25 cellular contexts compared by ENCODE assay signal in genomic region chr2:233303252-233303651, GRCh38. TPM values are rescaled to one million over a fixed set of nuclear protein-coding genes. Genes with fewer than 3 reads are reported as not detected.
DNase-seq lines count a peak whose midpoint lies in the region; ATAC-seq, FAIRE-seq and TF ChIP-seq lines count a peak whose summit lies in the region.
"Had no signal": no experiment of that assay in that cellular context is flagged by ENCODE, and none has a peak within 500 bp of the region (broad histone marks: within the 10 kb centered on the region; RNA-seq: fewer than 3 reads in every experiment).

No MANE protein-coding gene starts in this region.

- no peak overlapping the region for H4K91ac ChIP-seq in H9 (ENCODE audit: insufficient read length, low read depth, low read length)
- no peak overlapping the region for H4K91ac ChIP-seq in H1 (replicated peaks; ENCODE audit: insufficient read length, low read length)

- H3K4me1 Mint-ChIP-seq in H9 = peaks cover 8 to 12% of the 10 kb centered on the region in 2 experiments

- H3K27me3 ChIP-seq in H9 (ENCODE audit: insufficient read depth, low read length) = no peaks in the 10 kb centered on the region
- no peaks in the 10 kb centered on the region for H3K27me3 ChIP-seq in NT2/D1 (ENCODE audit: insufficient read depth, insufficient read length)
- H3K27me3 ChIP-seq in H1 (replicated peaks in 1 of 4; ENCODE audit: control insufficient read depth in 3 of 4, extremely low read depth in 1 of 4, insufficient read depth in 3 of 4, low read length in 3 of 4) = no peaks in the 10 kb centered on the region

- H3K4me3 Mint-ChIP-seq in H9 = no peak overlapping the region
- H3K4me3 Mint-ChIP-seq: CD4-positive, CD25-positive, alpha-beta regulatory T cell; HFFc6; T-helper 1 cell treated with Interleukin-12 subunit alpha and Interleukin-12 subunit beta and Interleukin-4 antibody, amounts not matched to agents 30 μg/mL and 1 μg/mL, for 36 hours had no signal

- H3K4ac ChIP-seq in H9 (ENCODE audit: low read depth, low read length) (no peak overlapping the region), H1 (replicated peaks; ENCODE audit: insufficient read length, low read depth, low read length) (no peak overlapping the region)

- H3K9me3 Mint-ChIP-seq in H9 = no peaks in the 10 kb centered on the region
- H3K9me3 Mint-ChIP-seq: CD4-positive, CD25-positive, alpha-beta regulatory T cell; HFFc6; T-helper 1 cell treated with Interleukin-12 subunit alpha and Interleukin-12 subunit beta and Interleukin-4 antibody, amounts not matched to agents 30 μg/mL and 1 μg/mL, for 36 hours had no signal

- H4K5ac ChIP-seq in H9 (ENCODE audit: insufficient read length, low read depth, low read length) (no peak overlapping the region), H1 (ENCODE audit: insufficient read length, low read depth, low read length) (no peak overlapping the region)

- no peak overlapping the region for H3K27ac ChIP-seq in H9 (ENCODE audit: insufficient read length, low read depth, low read length)
- H3K27ac ChIP-seq in H1 (ENCODE audit: low read depth, low read length) = no peak overlapping the region
- no peak overlapping the region for H3K27ac ChIP-seq in RWPE1

- H3K14ac ChIP-seq in H9 (ENCODE audit: insufficient read depth, low read length) = no peak overlapping the region
- no peak overlapping the region for H3K14ac ChIP-seq in H1 (ENCODE audit: insufficient read length)

- H2BK15ac ChIP-seq in H9 (ENCODE audit: low read depth, low read length) = no peak overlapping the region
- H2BK15ac ChIP-seq in H1 (ENCODE audit: low read length) = no peak overlapping the region

- H3K4me3 ChIP-seq in NT2/D1 (ENCODE audit: insufficient read length, low read depth) = no peak overlapping the region
- no peak overlapping the region for H3K4me3 ChIP-seq in H1 (ENCODE audit: extremely low read depth in 1 of 4, insufficient read depth in 2 of 4, low read depth in 3 of 4, low read length in 4 of 4)

- H3K18ac ChIP-seq in H9 (ENCODE audit: insufficient read length, low read depth, low read length) (no peak overlapping the region), H1 (ENCODE audit: extremely low read depth, low read length) (no peak overlapping the region)

- no peak overlapping the region for H3T11ph ChIP-seq in H9 (ENCODE audit: low read length)

- H3K56ac ChIP-seq in H9 (ENCODE audit: insufficient read length, low read depth, low read length) (no peak overlapping the region), H1 (replicated peaks; ENCODE audit: insufficient read length, low read depth, low read length) (no peak overlapping the region)

- H3K9ac ChIP-seq in H9 (ENCODE audit: extremely low read depth, insufficient read length, low read length) (no peak overlapping the region), NT2/D1 (ENCODE audit: insufficient read length, low read depth) (no peak overlapping the region), H1 (replicated peaks in 1 of 4; ENCODE audit: extremely low read depth in 1 of 4, low read depth in 3 of 4, low read length in 3 of 4) (no peak overlapping the region)

- no peaks in the 10 kb centered on the region for H3K36me3 Mint-ChIP-seq in H9 (ENCODE audit: insufficient read depth in 1 of 3, low read depth in 3 of 3)
- H3K36me3 Mint-ChIP-seq: CD4-positive, CD25-positive, alpha-beta regulatory T cell had no signal

- H3K4me2 ChIP-seq in H9 (ENCODE audit: insufficient read depth, insufficient read length, low read length) = no peak overlapping the region
- H3K4me2 ChIP-seq in H1 (ENCODE audit: insufficient read depth in 1 of 2, low read depth in 2 of 2, low read length in 2 of 2) = no peak overlapping the region

- DNase-seq in H9 = peak; percentile 68
- peak; percentile 33 for DNase-seq in NT2/D1 (ENCODE audit: low read depth, low spot score)
- DNase-seq in H1 (ENCODE audit: low read depth in 1 of 2, low spot score in 2 of 2) = peak in 1 of 2 experiments; percentile 17
- DNase-seq in RWPE1 (ENCODE audit: low spot score) = no peak
- DNase-seq in DMS 273 treated with DMSO at 0.1 percent for 48 hours (lab: John Stamatoyannopoulos, UW) = no peak
- no peak for DNase-seq in stimulated activated CD4-positive, alpha-beta T cell treated with anti-CD3 and anti-CD28 coated beads, Interleukin-4, amount 100 ng/mL, for 24 hours
- DNase-seq: CD4-positive, CD25-positive, alpha-beta regulatory T cell; COR-L47; DMS79 treated with DMSO at 0.1 percent for 48 hours; HFFc6; IMR-90; NCI-H1105; NCI-H146; NCI-H2029; NCI-H2227 treated with DMSO at 0.1 percent for 48 hours; NCI-H510A; NCI-H774; Right ventricle myocardium superior had no signal

- no peak for TF ChIP-seq POLR2A in H1 (IDR thresholded peaks at IDR 0.05; ENCODE audit: control extremely low read depth in 1 of 2, low read depth in 2 of 2, low read length in 2 of 2)

- H3K27me3 Mint-ChIP-seq in H9 (ENCODE audit: low read depth) = 0 out of 2 replicates have a peak, but pooled peaks cover 3% of the 10 kb centered on the region
- H3K27me3 Mint-ChIP-seq: CD4-positive, CD25-positive, alpha-beta regulatory T cell had no signal

- ATAC-seq in HG03159 (IDR thresholded peaks at IDR 0.05; ENCODE audit: unreplicated experiment) = no peak

- H2BK120ac ChIP-seq in H9 (ENCODE audit: low read depth, low read length, poor library complexity, severe bottlenecking) (no peak overlapping the region), H1 (replicated peaks; ENCODE audit: low read depth, low read length) (no peak overlapping the region)

- H3K23me2 ChIP-seq in H9 (ENCODE audit: insufficient read length, low read depth, low read length, poor library complexity, severe bottlenecking) = no peaks in the 10 kb centered on the region
- no peaks in the 10 kb centered on the region for H3K23me2 ChIP-seq in H1 (ENCODE audit: low read depth, low read length)

- no CpG with 5 or more reads among the region's 3 CpGs for WGBS in H9 (ENCODE audit: extremely low coverage, insufficient read length, low lambda C conversion rate)
- 92% methylated on average over 3 of the region's 3 CpGs; no CpG with 5 or more reads in 1 of the 2 experiments for WGBS in H1 (ENCODE audit: extremely low coverage in 1 of 2, insufficient coverage in 1 of 2, insufficient read length in 1 of 2, insufficient replicate concordance in 2 of 2, low coverage in 1 of 2, low lambda C conversion rate in 2 of 2, missing lambda C conversion rate in 1 of 2), 2 experiments

- H2BK5ac ChIP-seq in H9 (ENCODE audit: insufficient read length, low read length) = no peak overlapping the region
- H2BK5ac ChIP-seq in H1 (ENCODE audit: low read depth, low read length) = no peak overlapping the region

- POLR2A ChIA-PET in H1 (lab: Charles Lee; ENCODE audit: partially characterized antibody) = interaction anchor here (0.6 kb wide), 1 partner anchor 164 kb away, joined by 3 read pairs; no protein-coding TSS in a partner anchor
- POLR2A ChIA-PET in RWPE1 (lab: Yijun Ruan, JAX; ENCODE audit: low non-redundant PET) = no interaction called here

- H2AFZ ChIP-seq in H9 (ENCODE audit: low read length) (no peak overlapping the region), H1 (ENCODE audit: low read length) (no peak overlapping the region)

- H2BK20ac ChIP-seq in H9 (ENCODE audit: low read depth, low read length, poor library complexity, severe bottlenecking) = no peak overlapping the region
- no peak overlapping the region for H2BK20ac ChIP-seq in H1 (ENCODE audit: low read length)

- no peak overlapping the region for H3K27ac Mint-ChIP-seq in H9
- H3K27ac Mint-ChIP-seq: HFFc6; T-helper 1 cell treated with Interleukin-12 subunit alpha and Interleukin-12 subunit beta and Interleukin-4 antibody, amounts not matched to agents 30 μg/mL and 1 μg/mL, for 36 hours had no signal

- H3K79me2 ChIP-seq in H9 (ENCODE audit: insufficient read depth, low read length) (no peaks in the 10 kb centered on the region), H1 (ENCODE audit: control insufficient read depth in 1 of 2, insufficient read depth in 2 of 2, low read length in 2 of 2) (no peaks in the 10 kb centered on the region)

- TF ChIP-seq EP300 in H1 (IDR thresholded peaks at IDR 0.05; ENCODE audit: borderline replicate concordance in 1 of 2, low read depth in 2 of 2, low read length in 2 of 2) = no peak

- peak; percentile 37 to 47 for TF ChIP-seq RAD21 in H1 (IDR thresholded peaks at IDR 0.05 in 1 of 2, conservative IDR thresholded peaks at IDR 0.05 in 1 of 2; ENCODE audit: low read depth in 2 of 2, low read length in 2 of 2)

- H3K79me1 ChIP-seq in H9 (ENCODE audit: insufficient read depth, low read depth, low read length, poor library complexity, severe bottlenecking) (no peaks in the 10 kb centered on the region), H1 (ENCODE audit: low read depth, low read length) (no peaks in the 10 kb centered on the region)

- peak; percentile 38; the same call in 2 of the 3 replicates for TF ChIP-seq CTCF in H9 (conservative IDR thresholded peaks at IDR 0.05)
- TF ChIP-seq CTCF in H1 (IDR thresholded peaks at IDR 0.05; ENCODE audit: control extremely low read depth in 1 of 3, insufficient read depth in 1 of 3, low read depth in 1 of 3, low read length in 3 of 3) = peak in 2 of 3 experiments; percentile 4 to 13; a peak in 2 of 4 replicates
- TF ChIP-seq CTCF in RWPE1 (conservative IDR thresholded peaks at IDR 0.05; ENCODE audit: low read depth) = no peak

- H2AK5ac ChIP-seq in H9 (ENCODE audit: insufficient read length, low read length) (no peak overlapping the region), H1 (ENCODE audit: low read depth, low read length) (no peak overlapping the region)

- H3K4me1 ChIP-seq in H9 (ENCODE audit: insufficient read depth, low read length) (no peaks in the 10 kb centered on the region; the same call in 1 of the 2 replicates), NT2/D1 (ENCODE audit: insufficient read depth, insufficient read length) (peaks cover 4% of the 10 kb centered on the region), H1 (replicated peaks in 1 of 4; ENCODE audit: control insufficient read depth in 3 of 4, insufficient read depth in 4 of 4, low read length in 3 of 4) (no peaks in the 10 kb centered on the region)

- no peak for FAIRE-seq in H1 (lab: Jason Lieb, UNC)
- FAIRE-seq: GM12891, HTR-8/SVneo had no signal

- no peak overlapping the region for H3K23ac ChIP-seq in H9 (ENCODE audit: insufficient read length, low read depth, low read length)
- H3K23ac ChIP-seq in H1 (ENCODE audit: insufficient read length) = no peak overlapping the region

- H3K36me3 ChIP-seq in NT2/D1 (ENCODE audit: insufficient read depth, insufficient read length, low read length) (no peaks in the 10 kb centered on the region), H1 (ENCODE audit: control insufficient read depth in 2 of 4, insufficient read depth in 4 of 4, low read length in 3 of 4) (no peaks in the 10 kb centered on the region)

- H3K9me3 ChIP-seq in H9 (ENCODE audit: control insufficient read depth, low read depth, low read length) (no peaks in the 10 kb centered on the region), NT2/D1 (ENCODE audit: insufficient read depth, low read length) (no peaks in the 10 kb centered on the region), H1 (ENCODE audit: insufficient read depth in 2 of 2, low read depth in 1 of 2, low read length in 1 of 2) (no peaks in the 10 kb centered on the region)

- H2BK12ac ChIP-seq in H9 (ENCODE audit: insufficient read length, low read depth, low read length) (no peak overlapping the region), H1 (ENCODE audit: low read depth, low read length) (no peak overlapping the region)

- H4K8ac ChIP-seq in H9 (replicated peaks; ENCODE audit: insufficient read length, low read depth, low read length) = no peak overlapping the region
- no peak overlapping the region for H4K8ac ChIP-seq in H1 (ENCODE audit: extremely low read depth, insufficient read depth, low read length)

- CTCF ChIA-PET in H1 (lab: Charles Lee; ENCODE audit: partially characterized antibody) = interaction anchor here (0.6 to 1.8 kb wide), 7 partner anchors 10 to 518 kb away, joined by 3 to 6 read pairs (median 3); no protein-coding TSS in a partner anchor
- CTCF ChIA-PET in RWPE1 (lab: Yijun Ruan, JAX) = interaction anchor here (0.6 to 0.7 kb wide), 3 partner anchors 503 to 1034 kb away, joined by 4 read pairs; no protein-coding TSS in a partner anchor

- no peaks in the 10 kb centered on the region for H4K20me1 ChIP-seq in H9 (ENCODE audit: control insufficient read depth, insufficient read depth, insufficient read length)
- no peaks in the 10 kb centered on the region for H4K20me1 ChIP-seq in H1 (replicated peaks in 1 of 2; ENCODE audit: control insufficient read depth in 1 of 2, insufficient read depth in 2 of 2, low read length in 2 of 2)

RNA-seq across cellular contexts. Expression of gene SAG, which starts 4.4 kb away (rescaled TPM):
- total RNA-seq in H9 (2021) = not detected in 2 replicates
- not detected in 2 replicates for total RNA-seq in H1 (2021; fragmentation: NEBNext Ultra II Directional; extraction: Animal tissue kit (Norgen Biotek cat#: 25700))
- not detected in 2 replicates for polyA plus RNA-seq in H1 (2011; rRNA removed)
- not detected for polyA plus RNA-seq in H1 (2011; cell fraction: cytosol; rRNA removed)
- not detected for polyA plus RNA-seq in H1 (2011; cell fraction: nucleus; rRNA removed)
- polyA plus RNA-seq in H1 (2012, experiment 1 of 2) = not detected in 4 replicates
- polyA plus RNA-seq in H1 (2012, experiment 2 of 2) = not detected
- not detected for polyA plus RNA-seq in H1 (2013, experiment 1 of 2)
- not detected for polyA plus RNA-seq in H1 (2013, experiment 2 of 2)
- not detected in 2 replicates for polyA minus RNA-seq in H1 (2011; rRNA and poly(A)+ RNA removed)
- polyA minus RNA-seq in H1 (2011; cell fraction: cytosol; rRNA and poly(A)+ RNA removed) = not detected
- polyA minus RNA-seq in H1 (2011; cell fraction: nucleus; rRNA and poly(A)+ RNA removed) = not detected
- total RNA-seq: H4, HFFc6, IMR-90, Right ventricle myocardium superior, SK-MEL-5 had no signal
- polyA plus RNA-seq: BJ; CD4-positive, CD25-positive, alpha-beta regulatory T cell; IMR-90 had no signal

RNA-seq across cellular contexts. Expression of gene DGKD, which starts 51.0 kb away (rescaled TPM):
- total RNA-seq in H9 (2021) = 18.1 and 20.7 TPM in 2 replicates
- total RNA-seq in H1 (2021; fragmentation: NEBNext Ultra II Directional; extraction: Animal tissue kit (Norgen Biotek cat#: 25700)) = 30.9 and 31.3 TPM in 2 replicates
- 7.7 and 16.6 TPM in 2 replicates for polyA plus RNA-seq in H1 (2011; rRNA removed)
- 13.0 TPM for polyA plus RNA-seq in H1 (2011; cell fraction: cytosol; rRNA removed)
- 71.8 TPM for polyA plus RNA-seq in H1 (2011; cell fraction: nucleus; rRNA removed)
- 11.2 to 22.9 TPM (median 14.6 TPM) in 4 replicates for polyA plus RNA-seq in H1 (2012, experiment 1 of 2)
- 9.4 TPM for polyA plus RNA-seq in H1 (2012, experiment 2 of 2)
- 8.8 TPM for polyA plus RNA-seq in H1 (2013, experiment 1 of 2)
- 8.9 TPM for polyA plus RNA-seq in H1 (2013, experiment 2 of 2)
- 33.2 and 44.4 TPM in 2 replicates for polyA minus RNA-seq in H1 (2011; rRNA and poly(A)+ RNA removed)
- 13.4 TPM for polyA minus RNA-seq in H1 (2011; cell fraction: cytosol; rRNA and poly(A)+ RNA removed)
- polyA minus RNA-seq in H1 (2011; cell fraction: nucleus; rRNA and poly(A)+ RNA removed) = 21.6 TPM

RNA-seq across cellular contexts. Expression of gene ATG16L1, which starts 51.8 kb away (rescaled TPM):
- total RNA-seq in H9 (2021) = 39.3 and 42.0 TPM in 2 replicates
- total RNA-seq in H1 (2021; fragmentation: NEBNext Ultra II Directional; extraction: Animal tissue kit (Norgen Biotek cat#: 25700)) = 28.5 and 31.0 TPM in 2 replicates
- polyA plus RNA-seq in H1 (2011; rRNA removed) = 18.3 and 19.8 TPM in 2 replicates
- 28.9 TPM for polyA plus RNA-seq in H1 (2011; cell fraction: cytosol; rRNA removed)
- 56.7 TPM for polyA plus RNA-seq in H1 (2011; cell fraction: nucleus; rRNA removed)
- 18.7 to 22.8 TPM (median 22.5 TPM) in 4 replicates for polyA plus RNA-seq in H1 (2012, experiment 1 of 2)
- polyA plus RNA-seq in H1 (2012, experiment 2 of 2) = 6.5 TPM
- polyA plus RNA-seq in H1 (2013, experiment 1 of 2) = 16.0 TPM
- 15.4 TPM for polyA plus RNA-seq in H1 (2013, experiment 2 of 2)
- polyA minus RNA-seq in H1 (2011; rRNA and poly(A)+ RNA removed) = 27.3 and 34.8 TPM in 2 replicates
- polyA minus RNA-seq in H1 (2011; cell fraction: cytosol; rRNA and poly(A)+ RNA removed) = 22.7 TPM
- 75.0 TPM for polyA minus RNA-seq in H1 (2011; cell fraction: nucleus; rRNA and poly(A)+ RNA removed)

Comparison
In these comparisons a context has a peak if more than half of its experiments do, and no peak if none do; other contexts are left out.
1. DNase-seq: peak in H9 (single experiment) and NT2/D1 (single experiment); none in RWPE1 (single experiment), DMS 273 treated with DMSO at 0.1 percent for 48 hours (single experiment) and stimulated activated CD4-positive, alpha-beta T cell treated with anti-CD3 and anti-CD28 coated beads, Interleukin-4, amount 100 ng/mL, for 24 hours (single experiment).